ENCODE assay signal across 10 cellular contexts in the genomic region with DNA sequence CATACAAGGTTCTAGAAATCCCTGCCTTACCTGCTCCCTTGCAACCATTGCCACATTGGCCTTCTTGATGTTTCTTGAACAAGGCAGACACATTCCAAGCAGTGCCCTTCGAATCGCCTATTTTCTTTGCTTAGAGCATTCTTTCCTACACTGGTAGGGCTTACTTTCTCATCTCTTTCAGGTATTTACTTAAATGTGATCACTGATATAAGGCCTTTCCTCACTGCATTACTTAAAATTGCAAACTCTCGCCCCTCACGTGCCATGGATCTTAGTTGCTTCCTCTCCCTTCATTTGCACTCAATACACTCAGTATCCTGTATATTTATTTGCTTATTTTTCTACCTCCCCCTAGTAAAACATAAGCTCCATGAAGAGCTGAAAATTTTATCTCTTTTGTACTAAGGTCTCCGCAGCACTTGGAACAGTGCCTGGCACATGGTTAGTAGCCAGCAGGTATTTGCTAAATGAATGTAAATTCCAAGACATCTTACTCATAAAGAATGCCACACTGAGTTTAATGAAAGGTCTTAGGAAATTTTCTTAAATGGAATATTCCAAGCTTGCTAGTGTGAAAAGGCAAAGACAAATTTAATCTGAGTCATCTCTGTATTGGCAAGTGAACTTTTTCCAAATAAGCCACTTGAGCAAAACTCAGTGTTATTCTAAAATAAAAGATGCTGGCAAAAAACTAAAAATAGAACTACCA. TPM values are rescaled to one million over a fixed set of nuclear protein-coding genes. Genes with fewer than 3 reads are reported as not detected.
A peak's percentile ranks its signal among the peaks of the same experiment; 100 is the strongest.
DNase-seq lines count a peak whose midpoint lies in the region; ATAC-seq and TF ChIP-seq lines count a peak whose summit lies in the region.
"Had no signal": no experiment of that assay in that cellular context is flagged by ENCODE, and none has a peak within 500 bp of the region (broad histone marks: within the 10 kb centered on the region; RNA-seq: fewer than 3 reads in every experiment).

No MANE protein-coding gene starts in this region.

- DNase-seq in EH (ENCODE audit: low read depth) (peak; percentile 94), PC-3 (peak; percentile 97), renal cortical epithelial cell (ENCODE audit: low read depth) (peak; percentile 100), H7 (no peak)
- DNase-seq in naive thymus-derived CD8-positive, alpha-beta T cell = no peak
- DNase-seq in activated naive CD4-positive, alpha-beta T cell (lab: John Stamatoyannopoulos, UW) = no peak
- DNase-seq: activated T-cell treated with anti-CD3 and anti-CD28 coated beads, Interleukin-2, amount 50 U/mL, for 72 hours; naive thymus-derived CD4-positive, alpha-beta T cell had no signal

- no peaks in the 10 kb centered on the region for H3K27me3 Mint-ChIP-seq in naive thymus-derived CD8-positive, alpha-beta T cell
- H3K27me3 Mint-ChIP-seq: naive thymus-derived CD4-positive, alpha-beta T cell had no signal

- H3K27me3 ChIP-seq in PC-3 (ENCODE audit: low read length) (no peaks in the 10 kb centered on the region), H7 (ENCODE audit: control insufficient read depth, insufficient read depth, low read length) (no peaks in the 10 kb centered on the region)

- BruUV-seq in PC-3 (replicated peaks; lab: Mats Ljungman, UMichigan) = no TSS peak

- H3K9me3 Mint-ChIP-seq in naive thymus-derived CD8-positive, alpha-beta T cell = peaks cover 0 to 16% (median 5%) of the 10 kb centered on the region in 9 donors

- peaks cover 14% of the 10 kb centered on the region for H3F3A ChIP-seq in PC-3 (ENCODE audit: low read length, unreplicated experiment)

- no peaks in the 10 kb centered on the region for H3K79me2 ChIP-seq in PC-3 (ENCODE audit: low read length)

- peaks cover 68% of the 10 kb centered on the region for H3K4me1 ChIP-seq in PC-3 (ENCODE audit: insufficient read depth, low read length)

- POLR2A ChIA-PET in PC-3 (lab: Charles Lee; ENCODE audit: unreplicated experiment) = interaction anchor here (0.7 kb wide), 1 partner anchor 75 kb away, joined by 6 read pairs; no protein-coding TSS in a partner anchor
- POLR2A ChIA-PET in naive thymus-derived CD8-positive, alpha-beta T cell (lab: Charles Lee) = no interaction called here

- TF ChIP-seq CTCF in PC-3 (conservative IDR thresholded peaks at IDR 0.05; ENCODE audit: low read depth, low read length) = no peak

- no peaks in the 10 kb centered on the region for H3K9me3 ChIP-seq in PC-3 (ENCODE audit: low read length)

- intact Hi-C loops in PC-3 (cut with micrococcal nuclease) = loop anchor here (1.0 to 5.0 kb wide), 4 partner anchors 42 to 431 kb away; a partner anchor contains a TSS

- H3K4me3 ChIP-seq in PC-3 (ENCODE audit: low read length) (no peak overlapping the region), H7 (ENCODE audit: insufficient read depth, low read depth, low read length) (no peak overlapping the region)

- no peak overlapping the region for H3K27ac Mint-ChIP-seq in naive thymus-derived CD8-positive, alpha-beta T cell
- H3K27ac Mint-ChIP-seq: activated T-cell treated with anti-CD3 and anti-CD28 coated beads, Interleukin-2, amount 50 U/mL, for 72 hours; naive thymus-derived CD4-positive, alpha-beta T cell had no signal

- H3K4me3 Mint-ChIP-seq in naive thymus-derived CD8-positive, alpha-beta T cell = no peak overlapping the region
- H3K4me3 Mint-ChIP-seq: activated T-cell treated with anti-CD3 and anti-CD28 coated beads, Interleukin-2, amount 50 U/mL, for 72 hours; naive thymus-derived CD4-positive, alpha-beta T cell had no signal

- H3K9me2 ChIP-seq in PC-3 (replicated peaks; ENCODE audit: low read length) = no peaks in the 10 kb centered on the region

- no peak overlapping the region for H3K9ac ChIP-seq in PC-3 (ENCODE audit: low read length)

- H3K36me3 Mint-ChIP-seq in naive thymus-derived CD8-positive, alpha-beta T cell = no peaks in the 10 kb centered on the region
- H3K36me3 Mint-ChIP-seq: naive thymus-derived CD4-positive, alpha-beta T cell had no signal

- peak overlapping the region; percentile 47 for H3K27ac ChIP-seq in PC-3 (ENCODE audit: low read length)

- H3K4me1 Mint-ChIP-seq in naive thymus-derived CD8-positive, alpha-beta T cell = no peaks in the 10 kb centered on the region
- H3K4me1 Mint-ChIP-seq: naive thymus-derived CD4-positive, alpha-beta T cell had no signal

- H4K20me1 ChIP-seq in PC-3 (ENCODE audit: low read length) = no peaks in the 10 kb centered on the region

- H3K4me2 ChIP-seq in PC-3 (ENCODE audit: low read length) = peak overlapping the region; percentile 50

- H3K36me3 ChIP-seq in PC-3 (ENCODE audit: low read depth, low read length) (no peaks in the 10 kb centered on the region), H7 (replicated peaks; ENCODE audit: control insufficient read depth, insufficient read depth, low read length) (no peaks in the 10 kb centered on the region)

- CTCF ChIA-PET in PC-3 (lab: Charles Lee) = interaction anchor here (0.6 kb wide), 1 partner anchor 10 kb away, joined by 3 read pairs; no protein-coding TSS in a partner anchor

- H2AFZ ChIP-seq in PC-3 (ENCODE audit: low read length) = no peak overlapping the region

- peak; percentile 71 for ATAC-seq in PC-3
- peak; percentile 51 for ATAC-seq in esophagus mucosa
- no peak for ATAC-seq in naive thymus-derived CD8-positive, alpha-beta T cell
- ATAC-seq in HG03439 (IDR thresholded peaks at IDR 0.05; ENCODE audit: unreplicated experiment) = no peak
- ATAC-seq: activated T-cell treated with anti-CD3 and anti-CD28 coated beads, Interleukin-2, amount 50 U/mL, for 72 hours; naive thymus-derived CD4-positive, alpha-beta T cell had no signal

RNA-seq across cellular contexts. Expression of a gene that starts 42.4 kb away (rescaled TPM):
- total RNA-seq in PC-3 (2014; rRNA removed) (1.3 and 1.5 TPM in 2 replicates), esophagus mucosa (1.0 TPM), renal cortical epithelial cell (3.0 and 9.0 TPM in 2 replicates)
- total RNA-seq in H7 (2014; rRNA removed; shearing (Covaris generic)) = 6.5 and 8.7 TPM in 2 replicates
- total RNA-seq in naive thymus-derived CD8-positive, alpha-beta T cell = not detected
- polyA plus RNA-seq in naive thymus-derived CD8-positive, alpha-beta T cell = not detected
- total RNA-seq: activated T-cell treated with anti-CD3 and anti-CD28 coated beads, Interleukin-2, amount 50 U/mL, for 72 hours had no signal
- polyA plus RNA-seq: naive thymus-derived CD4-positive, alpha-beta T cell had no signal

Comparison
In these comparisons a context has a peak if more than half of its experiments do, and no peak if none do; other contexts are left out.
1. DNase-seq: peak in EH (single experiment), PC-3 (single experiment) and renal cortical epithelial cell (single experiment); none in H7 (single experiment), naive thymus-derived CD8-positive, alpha-beta T cell (0 of 10) and activated naive CD4-positive, alpha-beta T cell (0 of 4).
2. ATAC-seq: peak in PC-3 (single experiment) and esophagus mucosa (single experiment); none in naive thymus-derived CD8-positive, alpha-beta T cell (0 of 2) and HG03439 (single experiment).